Comparison of ENCODE assay signal across 1 cellular context in genomic region chr15:101453123-101454120, GRCh38.
TF ChIP-seq lines count a peak whose summit lies in the region.

No MANE protein-coding gene starts in this region.

TF ChIP-seq in HepG2, 621 proteins besides CTCF, POLR2A, EP300 and RAD21 (continued from another document and continues in another):
- TF ChIP-seq ARID4A (CRISPR knock-in tag; IDR thresholded peaks at IDR 0.05; ENCODE audit: borderline replicate concordance) (peak; percentile 42; the same call in 1 of the 2 replicates), ZNF44 (CRISPR knock-in tag; IDR thresholded peaks at IDR 0.05) (no peak), TFAP4 (IDR thresholded peaks at IDR 0.05; ENCODE audit: borderline replicate concordance, low read depth) (peak; percentile 78; the same call in 1 of the 2 replicates), IKZF4 (CRISPR knock-in tag; IDR thresholded peaks at IDR 0.05; ENCODE audit: borderline replicate concordance, low read depth, not compliant biosample characterization) (no peak), ZSCAN21 (CRISPR knock-in tag; IDR thresholded peaks at IDR 0.05; ENCODE audit: borderline replicate concordance) (0 out of 2 replicates have a peak, but pooled peaks have one; percentile 13), ZNF460 (CRISPR knock-in tag; IDR thresholded peaks at IDR 0.05; ENCODE audit: borderline replicate concordance) (no peak), ZNF205 (CRISPR knock-in tag; IDR thresholded peaks at IDR 0.05) (no peak), REXO4 (CRISPR knock-in tag; IDR thresholded peaks at IDR 0.05; ENCODE audit: borderline replicate concordance) (no peak), ZNF552 (CRISPR knock-in tag; IDR thresholded peaks at IDR 0.05; ENCODE audit: borderline replicate concordance) (no peak), MAFK (conservative IDR thresholded peaks at IDR 0.05 in 1 of 2, IDR thresholded peaks at IDR 0.05 in 1 of 2; ENCODE audit: low read length in 2 of 2) (no peak), ZNF775 (CRISPR knock-in tag; IDR thresholded peaks at IDR 0.05; ENCODE audit: borderline replicate concordance) (no peak), ZNF101 (CRISPR knock-in tag; IDR thresholded peaks at IDR 0.05; ENCODE audit: borderline replicate concordance, low read depth) (no peak), DRAP1 (CRISPR knock-in tag; IDR thresholded peaks at IDR 0.05) (peak; percentile 11; the same call in 1 of the 2 replicates), ZSCAN29 (CRISPR knock-in tag; conservative IDR thresholded peaks at IDR 0.05) (0 out of 2 replicates have a peak, but pooled peaks have one; percentile 59), HDAC2 (CRISPR knock-in tag; IDR thresholded peaks at IDR 0.05) (peak; percentile 73), ZBTB14 (CRISPR knock-in tag; IDR thresholded peaks at IDR 0.05) (no peak), SP1 (IDR thresholded peaks at IDR 0.05) (no peak), SP1 (CRISPR knock-in tag; IDR thresholded peaks at IDR 0.05) (no peak), ZC3H13 (CRISPR knock-in tag; IDR thresholded peaks at IDR 0.05) (peak; percentile 22; the same call in 1 of the 2 replicates), YEATS4 (CRISPR knock-in tag; IDR thresholded peaks at IDR 0.05; ENCODE audit: borderline replicate concordance) (no peak), RBFOX2 (IDR thresholded peaks at IDR 0.05; ENCODE audit: low read depth, low read length) (no peak), CBFB (CRISPR knock-in tag; IDR thresholded peaks at IDR 0.05) (no peak), ZSCAN22 (CRISPR knock-in tag; IDR thresholded peaks at IDR 0.05) (no peak), MLLT10 (CRISPR knock-in tag; IDR thresholded peaks at IDR 0.05) (no peak), E2F1 (CRISPR knock-in tag; IDR thresholded peaks at IDR 0.05) (no peak), ELK4 (CRISPR knock-in tag; IDR thresholded peaks at IDR 0.05; ENCODE audit: borderline replicate concordance) (no peak), ZNF800 (CRISPR knock-in tag; IDR thresholded peaks at IDR 0.05) (no peak), ZNF850 (CRISPR knock-in tag; conservative IDR thresholded peaks at IDR 0.05) (no peak), ZNF441 (CRISPR knock-in tag; IDR thresholded peaks at IDR 0.05; ENCODE audit: borderline replicate concordance) (no peak), CREM (IDR thresholded peaks at IDR 0.05) (peak; percentile 42; the same call in 1 of the 2 replicates), CREM (CRISPR knock-in tag; IDR thresholded peaks at IDR 0.05) (no peak), ATF6 (CRISPR knock-in tag; conservative IDR thresholded peaks at IDR 0.05) (no peak), ZNF639 (CRISPR knock-in tag; conservative IDR thresholded peaks at IDR 0.05) (no peak), ZNF547 (CRISPR knock-in tag; IDR thresholded peaks at IDR 0.05) (0 out of 2 replicates have a peak, but pooled peaks have one; percentile 38), ZNF770 (CRISPR knock-in tag; IDR thresholded peaks at IDR 0.05) (no peak), RFXAP (CRISPR knock-in tag; IDR thresholded peaks at IDR 0.05; ENCODE audit: borderline replicate concordance) (no peak), KLF11 (CRISPR knock-in tag; IDR thresholded peaks at IDR 0.05) (no peak), NR1H2 (CRISPR knock-in tag; IDR thresholded peaks at IDR 0.05; ENCODE audit: borderline replicate concordance, low read depth) (no peak), PHB2 (IDR thresholded peaks at IDR 0.05; ENCODE audit: partially characterized antibody) (no peak), ZNF12 (CRISPR knock-in tag; IDR thresholded peaks at IDR 0.05) (no peak), UBTF (CRISPR knock-in tag; IDR thresholded peaks at IDR 0.05) (peak; percentile 45), HES4 (CRISPR knock-in tag; IDR thresholded peaks at IDR 0.05; ENCODE audit: borderline replicate concordance) (no peak)
